Comparison of ENCODE assay signal across 22 cellular contexts in the genomic region with DNA sequence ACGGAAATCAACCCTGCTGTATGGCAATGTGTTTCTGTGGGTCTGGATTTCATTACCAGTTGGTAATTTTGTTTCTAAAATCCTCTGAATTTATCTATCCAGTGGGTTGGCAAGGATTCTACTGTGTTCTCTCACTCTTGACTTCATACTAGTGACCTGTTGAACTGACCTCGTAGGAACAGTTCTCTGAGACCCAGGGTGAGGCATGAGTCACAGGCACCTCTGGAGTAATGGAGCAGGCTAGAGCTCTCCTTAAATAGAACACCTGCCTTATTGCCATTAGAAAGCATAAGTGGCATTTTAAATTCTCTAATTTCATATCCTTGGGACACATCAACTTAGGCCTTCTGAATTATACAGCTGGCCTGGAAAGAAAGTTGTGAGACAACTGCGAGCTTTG.
"Had no signal": no experiment of that assay in that cellular context is flagged by ENCODE, and none has a peak within 500 bp of the region (broad histone marks: within the 10 kb centered on the region; RNA-seq: fewer than 3 reads in every experiment).

No MANE protein-coding gene starts in this region.

- H3K4me1 ChIP-seq: adrenal gland, ascending aorta, gastrocnemius medialis, left lung, upper lobe of left lung had no signal

- H3K27me3 ChIP-seq: adrenal gland, ascending aorta, brain microvascular endothelial cell, gastrocnemius medialis, left lung, upper lobe of left lung had no signal

- H3K4me3 ChIP-seq: adrenal gland, ascending aorta, gastrocnemius medialis, left lung, lung, upper lobe of left lung had no signal

- H3K9me3 ChIP-seq: adrenal gland, ascending aorta, gastrocnemius medialis, left lung, upper lobe of left lung had no signal

- ATAC-seq: activated CD4-positive, alpha-beta T cell treated with anti-CD3 and anti-CD28 coated beads for 36 hours; activated T-cell treated with anti-CD3 and anti-CD28 coated beads, Interleukin-2, amount 50 U/mL, for 4 hours; left lung; natural killer cell had no signal

- H3K36me3 ChIP-seq: adrenal gland, ascending aorta, brain microvascular endothelial cell, gastrocnemius medialis, left lung, upper lobe of left lung had no signal

- DNase-seq: activated B cell treated with CpG ODN at 0.5 μM for 24 hours; activated CD4-positive, alpha-beta T cell treated with anti-CD3 and anti-CD28 coated beads for 36 hours; activated CD4-positive, alpha-beta T cell treated with anti-CD3 and anti-CD28 coated beads, Interleukin-2, amount 50 U/mL, for 4 hours; activated CD8-positive, alpha-beta memory T cell treated with anti-CD3 and anti-CD28 coated beads for 24 hours; activated CD8-positive, alpha-beta memory T cell treated with anti-CD3 and anti-CD28 coated beads, Interleukin-2, amount 50 U/mL, for 48 hours; activated naive CD4-positive, alpha-beta T cell; activated T-cell treated with anti-CD3 and anti-CD28 coated beads, Interleukin-2, amount 50 U/mL, for 4 hours; adrenal gland; brain microvascular endothelial cell; central memory CD4-positive, alpha-beta T cell; dermis blood vessel endothelial cell; effector CD8-positive, alpha-beta T cell; gastrocnemius medialis; hippocampal formation; kidney glomerular epithelial cell; left lung; natural killer cell; stimulated activated CD4-positive, alpha-beta T cell treated with anti-CD3 and anti-CD28 coated beads, Interleukin-4, amount 100 ng/mL, for 24 hours; stimulated activated naive CD4-positive, alpha-beta T cell treated with Interleukin-2 at 50 U/mL for 16 hours; upper lobe of left lung had no signal
